ENCODE assay signal across 19 cellular contexts in genomic region chr2:46565364-46565763, GRCh38.
"Had no signal": no experiment of that assay in that cellular context is flagged by ENCODE, and none has a peak within 500 bp of the region (broad histone marks: within the 10 kb centered on the region; RNA-seq: fewer than 3 reads in every experiment).

No MANE protein-coding gene starts in this region.

- H3K4me3 Mint-ChIP-seq: activated CD8-positive, alpha-beta memory T cell treated with anti-CD3 and anti-CD28 coated beads, Interleukin-2, amount 10 ng/mL, durations not matched to agents 7 days and 5 days; activated naive CD4-positive, alpha-beta T cell treated with anti-CD3 and anti-CD28 coated beads, Interleukin-2, amount 50 U/mL, for 24 hours; activated T-cell treated with anti-CD3 and anti-CD28 coated beads, Interleukin-2, amount 50 U/mL, for 24 hours; brain; dendritic cell treated with granulocyte-macrophage colony-stimulating factor and Interleukin-4, amounts not matched to agents 40 ng/mL and 50 ng/mL, for 4 days; naive thymus-derived CD4-positive, alpha-beta T cell had no signal

- H3K9me3 ChIP-seq: right lobe of liver, upper lobe of left lung had no signal

- H3K4me3 ChIP-seq: lung, right lobe of liver, upper lobe of left lung had no signal

- H3K4me1 ChIP-seq: right lobe of liver had no signal

- H3K36me3 ChIP-seq: right lobe of liver had no signal

- H3K27me3 Mint-ChIP-seq: activated CD8-positive, alpha-beta memory T cell treated with anti-CD3 and anti-CD28 coated beads, Interleukin-2, amount 10 ng/mL, durations not matched to agents 7 days and 5 days; activated naive CD4-positive, alpha-beta T cell treated with anti-CD3 and anti-CD28 coated beads, Interleukin-2, amount 50 U/mL, for 24 hours; activated T-cell treated with anti-CD3 and anti-CD28 coated beads, Interleukin-2, amount 50 U/mL, for 24 hours; dendritic cell treated with granulocyte-macrophage colony-stimulating factor and Interleukin-4, amounts not matched to agents 40 ng/mL and 50 ng/mL, for 4 days; naive thymus-derived CD4-positive, alpha-beta T cell had no signal

- H3K36me3 Mint-ChIP-seq: activated CD8-positive, alpha-beta memory T cell treated with anti-CD3 and anti-CD28 coated beads, Interleukin-2, amount 10 ng/mL, durations not matched to agents 7 days and 5 days had no signal

- DNase-seq: activated CD4-positive, alpha-beta T cell treated with anti-CD3 and anti-CD28 coated beads for 1 hour; activated CD4-positive, alpha-beta T cell treated with anti-CD3 and anti-CD28 coated beads, Interleukin-2, amount 50 U/mL, for 48 hours; activated CD8-positive, alpha-beta memory T cell treated with anti-CD3 and anti-CD28 coated beads, Interleukin-2, amount 10 ng/mL, durations not matched to agents 7 days and 5 days; activated effector memory CD4-positive, alpha-beta T cell treated with Interleukin-2 at 50 U/mL for 16 hours; activated T-cell treated with anti-CD3 and anti-CD28 coated beads, Interleukin-2, amount 50 U/mL, for 24 hours; amygdala; cerebellar nuclear complex; hippocampal formation; kidney glomerular epithelial cell; naive thymus-derived CD4-positive, alpha-beta T cell; nucleus accumbens; right lobe of liver; stimulated activated naive CD4-positive, alpha-beta T cell; T-helper 9 cell; upper lobe of left lung had no signal

- ATAC-seq: activated CD8-positive, alpha-beta memory T cell treated with anti-CD3 and anti-CD28 coated beads, Interleukin-2, amount 10 ng/mL, durations not matched to agents 7 days and 5 days; naive thymus-derived CD4-positive, alpha-beta T cell; right lobe of liver had no signal

- H3K27ac ChIP-seq: right lobe of liver, upper lobe of left lung had no signal

- H3K9me3 Mint-ChIP-seq: activated naive CD4-positive, alpha-beta T cell treated with anti-CD3 and anti-CD28 coated beads, Interleukin-2, amount 50 U/mL, for 24 hours; activated T-cell treated with anti-CD3 and anti-CD28 coated beads, Interleukin-2, amount 50 U/mL, for 24 hours; brain; dendritic cell treated with granulocyte-macrophage colony-stimulating factor and Interleukin-4, amounts not matched to agents 40 ng/mL and 50 ng/mL, for 4 days; naive thymus-derived CD4-positive, alpha-beta T cell had no signal

- H3K27me3 ChIP-seq: right lobe of liver, upper lobe of left lung had no signal

- H3K27ac Mint-ChIP-seq: activated CD8-positive, alpha-beta memory T cell treated with anti-CD3 and anti-CD28 coated beads, Interleukin-2, amount 10 ng/mL, durations not matched to agents 7 days and 5 days; activated naive CD4-positive, alpha-beta T cell treated with anti-CD3 and anti-CD28 coated beads, Interleukin-2, amount 50 U/mL, for 24 hours; activated T-cell treated with anti-CD3 and anti-CD28 coated beads, Interleukin-2, amount 50 U/mL, for 24 hours; dendritic cell treated with granulocyte-macrophage colony-stimulating factor and Interleukin-4, amounts not matched to agents 40 ng/mL and 50 ng/mL, for 4 days had no signal
